Comparison of ENCODE assay signal across 29 cellular contexts in the genomic region with DNA sequence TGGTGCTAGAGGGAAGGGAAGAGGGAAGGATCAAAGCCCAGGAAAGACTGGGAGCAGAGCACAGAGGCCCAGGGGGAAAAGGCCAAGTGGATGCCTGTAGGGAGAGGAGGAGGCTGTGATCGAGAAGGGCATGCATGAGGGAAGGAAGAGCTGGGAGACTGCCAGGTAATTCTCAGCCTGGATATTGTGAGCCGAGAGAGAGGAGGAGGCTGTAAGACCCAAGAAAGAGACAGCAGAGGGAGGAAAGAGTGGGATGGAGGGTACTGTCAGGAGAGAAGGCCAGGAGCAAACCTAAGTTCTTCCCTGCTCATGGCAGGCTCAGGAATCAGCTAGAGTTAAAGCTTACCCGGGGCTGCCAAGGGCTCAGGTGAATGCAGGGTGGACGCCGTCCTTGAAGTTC.
DNase-seq lines count a peak whose midpoint lies in the region; ATAC-seq and TF ChIP-seq lines count a peak whose summit lies in the region.
"Had no signal": no experiment of that assay in that cellular context is flagged by ENCODE, and none has a peak within 500 bp of the region (broad histone marks: within the 10 kb centered on the region; RNA-seq: fewer than 3 reads in every experiment).

No MANE protein-coding gene starts in this region.

- H3K9me3 Mint-ChIP-seq in nephron progenitor cell: no peaks in the 10 kb centered on the region
- H3K9me3 Mint-ChIP-seq: activated CD8-positive, alpha-beta T cell treated with anti-CD3 and anti-CD28 coated beads for 36 hours; activated T-helper 1 cell treated with anti-CD3 and anti-CD28 coated beads, Interleukin-12 subunit alpha, Interleukin-12 subunit beta, Interleukin-2, Interleukin-4 antibody, amounts not matched to agents 30 ng/mL and 10 ng/mL and 1 ng/mL, durations not matched to agents 14 hours and 24 hours and 36 hours had no signal

- peaks cover 0 to 50% (median 32%) of the 10 kb centered on the region in 4 donors for H3K4me1 ChIP-seq in tibial artery
- H3K4me1 ChIP-seq: testis had no signal

- no peaks in the 10 kb centered on the region for H3K27me3 ChIP-seq in tibial artery
- H3K27me3 ChIP-seq: MG63, sigmoid colon, testis had no signal

- H3K4me1 Mint-ChIP-seq in T-helper 17 cell (peaks cover 4% of the 10 kb centered on the region), nephron progenitor cell (peaks cover 65% of the 10 kb centered on the region)

- no peak for ATAC-seq in T-helper 17 cell
- ATAC-seq: activated CD4-positive, CD25-positive, alpha-beta regulatory T cell treated with anti-CD3 and anti-CD28 coated beads, Interleukin-2, amount 50 U/mL, for 24 hours; activated CD8-positive, alpha-beta T cell treated with anti-CD3 and anti-CD28 coated beads for 36 hours; HCT116; left lobe of liver; PC-3 had no signal

- H3K27me3 Mint-ChIP-seq in T-helper 17 cell (no peaks in the 10 kb centered on the region), nephron progenitor cell (ENCODE audit: low read depth, poor library complexity) (peaks cover 8% of the 10 kb centered on the region)
- H3K27me3 Mint-ChIP-seq: activated CD8-positive, alpha-beta T cell treated with anti-CD3 and anti-CD28 coated beads for 36 hours had no signal

- intact Hi-C loops in tibial artery (cut with DNase I; ENCODE audit: low total_unique reads): no loop called here

- H3K27ac ChIP-seq in caudate nucleus (ENCODE audit: low read depth, low read length) (peak overlapping the region; percentile 6), tibial artery (peak overlapping the region; percentile 50 to 62)
- H3K27ac ChIP-seq: HL-60, KMS-11, testis had no signal

- H3K4me3 Mint-ChIP-seq in T-helper 17 cell: no peak overlapping the region
- no peak overlapping the region for H3K4me3 Mint-ChIP-seq in nephron progenitor cell
- H3K4me3 Mint-ChIP-seq: activated CD8-positive, alpha-beta T cell treated with anti-CD3 and anti-CD28 coated beads for 36 hours; activated T-helper 1 cell treated with anti-CD3 and anti-CD28 coated beads, Interleukin-12 subunit alpha, Interleukin-12 subunit beta, Interleukin-2, Interleukin-4 antibody, amounts not matched to agents 30 ng/mL and 10 ng/mL and 1 ng/mL, durations not matched to agents 14 hours and 24 hours and 36 hours had no signal

- peak overlapping the region; percentile 11 for H3K27ac Mint-ChIP-seq in T-helper 17 cell
- peak overlapping the region; percentile 49 for H3K27ac Mint-ChIP-seq in nephron progenitor cell
- H3K27ac Mint-ChIP-seq: activated CD8-positive, alpha-beta T cell treated with anti-CD3 and anti-CD28 coated beads for 36 hours; activated T-helper 1 cell treated with anti-CD3 and anti-CD28 coated beads, Interleukin-12 subunit alpha, Interleukin-12 subunit beta, Interleukin-2, Interleukin-4 antibody, amounts not matched to agents 30 ng/mL and 10 ng/mL and 1 ng/mL, durations not matched to agents 14 hours and 24 hours and 36 hours; progenitor cell of endocrine pancreas had no signal

- H3K36me3 Mint-ChIP-seq in T-helper 17 cell (ENCODE audit: low read depth) (peaks cover 23% of the 10 kb centered on the region), nephron progenitor cell (ENCODE audit: low read depth) (peaks cover 5% of the 10 kb centered on the region)

- no peaks in the 10 kb centered on the region for H3K36me3 ChIP-seq in tibial artery
- H3K36me3 ChIP-seq: MG63 had no signal

- no peak overlapping the region for H3K4me3 ChIP-seq in tibial artery
- H3K4me3 ChIP-seq: MG63, sigmoid colon, testis had no signal

- H3K9me3 ChIP-seq in T-helper 17 cell (ENCODE audit: control insufficient read depth, low read length, poor library complexity, severe bottlenecking) (no peaks in the 10 kb centered on the region), tibial artery (no peaks in the 10 kb centered on the region)
- H3K9me3 ChIP-seq: MG63, sigmoid colon, testis had no signal

- DNase-seq in T-helper 17 cell (no peak), caudate nucleus (lab: John Stamatoyannopoulos, UW) (peak in 13 of 61 donors; percentile 9 to 46 (median 24)), nephron progenitor cell (no peak), tibial artery (no peak), NCI-H2227 (lab: John Stamatoyannopoulos, UW; ENCODE audit: unreplicated experiment) (no peak), NCI-H2107 (lab: John Stamatoyannopoulos, UW) (no peak)
- DNase-seq in activated CD4-positive, alpha-beta T cell treated with anti-CD3 and anti-CD28 coated beads for 4 hours: no peak
- DNase-seq: activated CD8-positive, alpha-beta memory T cell treated with anti-CD3 and anti-CD28 coated beads, Interleukin-2, amount 50 U/mL, for 48 hours; activated CD8-positive, alpha-beta T cell treated with anti-CD3 and anti-CD28 coated beads for 36 hours; activated naive CD4-positive, alpha-beta T cell treated with anti-CD3 and anti-CD28 coated beads, Interleukin-2, amount 50 U/mL, for 16 hours; amniotic stem cell; mesendoderm; MG63; NCI-H1105 treated with DMSO at 0.1 percent for 48 hours; NCI-H187 treated with DMSO at 0.1 percent for 48 hours; NCI-H69; PC-3; sigmoid colon; stimulated activated CD4-positive, alpha-beta T cell treated with anti-CD3 and anti-CD28 coated beads, Interleukin-12 subunit alpha, Interleukin-12 subunit beta, amount 100 ng/mL, for 4 hours; stimulated activated CD4-positive, alpha-beta T cell treated with anti-CD3 and anti-CD28 coated beads, Interleukin-4, amount 100 ng/mL, for 1 hour; T-helper 1 cell; testis had no signal

- no peak for TF ChIP-seq CTCF in nephron progenitor cell (IDR thresholded peaks at IDR 0.05)
- TF ChIP-seq CTCF in tibial artery (IDR thresholded peaks at IDR 0.05): no peak
